Comparison of ENCODE assay signal across 8 cellular contexts in genomic region chr2:99180755-99181647, GRCh38. TPM values are rescaled to one million over a fixed set of nuclear protein-coding genes. Genes with fewer than 3 reads are reported as not detected.
DNase-seq lines count a peak whose midpoint lies in the region; ATAC-seq and TF ChIP-seq lines count a peak whose summit lies in the region.

Gene MITD1, minus strand, starts transcription at chr2:99181058. Its CDS starts 77 bp downstream, at chr2:99180981.
Gene MRPL30, plus strand, starts transcription at chr2:99181184. Its CDS starts 5,020 bp downstream, at chr2:99186204.

- H3K27ac Mint-ChIP-seq in activated CD4-positive, alpha-beta T cell treated with anti-CD3 and anti-CD28 coated beads, Interleukin-2, amount 10 ng/mL, durations not matched to agents 24 days and 14 days: peak within 1 kb of the TSS; percentile 97

- TF ChIP-seq CTCF in BJ (IDR thresholded peaks at IDR 0.05; ENCODE audit: insufficient read depth, low read depth, low read length) (no peak), coronary artery (IDR thresholded peaks at IDR 0.05) (no peak)

- H3K27me3 Mint-ChIP-seq in activated CD4-positive, alpha-beta T cell treated with anti-CD3 and anti-CD28 coated beads, Interleukin-2, amount 10 ng/mL, durations not matched to agents 24 days and 14 days: no peaks in the 10 kb centered on the region

- H3K36me3 ChIP-seq in BJ (ENCODE audit: control insufficient read depth, insufficient read depth, low read length): no peaks in the 10 kb centered on the region

- ATAC-seq in GM19324 (IDR thresholded peaks at IDR 0.05; ENCODE audit: low FRiP score, unreplicated experiment) (peak; percentile 91), HG03469 (IDR thresholded peaks at IDR 0.05; ENCODE audit: unreplicated experiment) (peak; percentile 86)

- H3K4me3 ChIP-seq in BJ (ENCODE audit: low read depth, low read length) (peak within 1 kb of the TSS; percentile 83), coronary artery (peak within 1 kb of the TSS; percentile 86)

- peaks cover 20% of the 10 kb centered on the region for H3K36me3 Mint-ChIP-seq in activated CD4-positive, alpha-beta T cell treated with anti-CD3 and anti-CD28 coated beads, Interleukin-2, amount 10 ng/mL, durations not matched to agents 24 days and 14 days (ENCODE audit: low read depth)

- H3K27ac ChIP-seq in coronary artery: peak within 1 kb of the TSS; percentile 34 to 77
- H3K27ac ChIP-seq in layer of hippocampus (ENCODE audit: low read depth, low read length): peak within 1 kb of the TSS; percentile 77

- CTCF ChIA-PET in BJ (lab: Yijun Ruan, JAX): interaction anchor here (0.7 to 2.5 kb wide), 8 partner anchors 16 to 875 kb away, joined by 3 to 9 read pairs (median 4); partner anchors contain the start of genes EIF5B, LIPT1, TSGA10 and TXNDC9

- no peaks in the 10 kb centered on the region for H3K9me3 Mint-ChIP-seq in activated CD4-positive, alpha-beta T cell treated with anti-CD3 and anti-CD28 coated beads, Interleukin-2, amount 10 ng/mL, durations not matched to agents 24 days and 14 days

- intact Hi-C loops in activated CD4-positive, alpha-beta T cell treated with anti-CD3 and anti-CD28 coated beads, Interleukin-2, amount 10 ng/mL, durations not matched to agents 24 days and 14 days (cut with micrococcal nuclease): loop anchor here (1.0 to 10.0 kb wide), 8 partner anchors 27 to 1824 kb away; partner anchors contain the start of genes C2orf15, COA5, COX5B and LIPT1

- POLR2A ChIA-PET in BJ (lab: Charles Lee): no interaction called here

- H3K4me3 Mint-ChIP-seq in activated CD4-positive, alpha-beta T cell treated with anti-CD3 and anti-CD28 coated beads, Interleukin-2, amount 10 ng/mL, durations not matched to agents 24 days and 14 days: peak within 1 kb of the TSS; percentile 100

- peaks cover 43% of the 10 kb centered on the region for H3K4me1 Mint-ChIP-seq in activated CD4-positive, alpha-beta T cell treated with anti-CD3 and anti-CD28 coated beads, Interleukin-2, amount 10 ng/mL, durations not matched to agents 24 days and 14 days

- H3K27me3 ChIP-seq in BJ (ENCODE audit: control insufficient read depth, insufficient read depth, low read length) (no peaks in the 10 kb centered on the region), layer of hippocampus (ENCODE audit: control insufficient read depth, insufficient read depth, low read length) (no peaks in the 10 kb centered on the region)

- peak; percentile 87 for DNase-seq in BJ (ENCODE audit: low read depth)
- peak; percentile 93 for DNase-seq in NCI-H526 treated with DMSO at 0.1 percent for 48 hours (lab: John Stamatoyannopoulos, UW)
- DNase-seq in activated CD4-positive, alpha-beta T cell treated with anti-CD3 and anti-CD28 coated beads, Interleukin-2, amount 10 ng/mL, durations not matched to agents 24 days and 14 days: peak; percentile 97
- DNase-seq in coronary artery (ENCODE audit: low spot score): peak; percentile 97
- peak; percentile 70 to 86 for DNase-seq in stimulated activated CD4-positive, alpha-beta T cell treated with anti-CD3 and anti-CD28 coated beads, Interleukin-1b, Interleukin-23, amount 100 ng/mL, for 4 hours (ENCODE audit: low read depth in 2 of 2)

RNA-seq across cellular contexts. Expression of gene MITD1, which starts in this region (rescaled TPM):
- 7.9 and 15.0 TPM in 2 replicates for polyA plus RNA-seq in BJ (2011; rRNA removed)
- polyA minus RNA-seq in BJ (2011; rRNA and poly(A)+ RNA removed): 3.8 and 4.6 TPM in 2 replicates
- 49.9 and 52.8 TPM in 2 replicates for total RNA-seq in activated CD4-positive, alpha-beta T cell treated with anti-CD3 and anti-CD28 coated beads, Interleukin-2, amount 10 ng/mL, durations not matched to agents 24 days and 14 days

RNA-seq across cellular contexts. Expression of gene MRPL30, which starts in this region (rescaled TPM):
- polyA plus RNA-seq in BJ (2011; rRNA removed): 14.0 and 24.1 TPM in 2 replicates
- polyA minus RNA-seq in BJ (2011; rRNA and poly(A)+ RNA removed): 7.1 and 8.0 TPM in 2 replicates
- total RNA-seq in activated CD4-positive, alpha-beta T cell treated with anti-CD3 and anti-CD28 coated beads, Interleukin-2, amount 10 ng/mL, durations not matched to agents 24 days and 14 days: 29.0 and 31.2 TPM in 2 replicates

Comparison
In these comparisons a context has a peak if more than half of its experiments do, and no peak if none do; other contexts are left out.
1. Peak in every context shown above with its lines: DNase-seq, ATAC-seq, H3K4me3 ChIP-seq and H3K27ac ChIP-seq.